ENCODE assay signal across 1 cellular context in the genomic region with DNA sequence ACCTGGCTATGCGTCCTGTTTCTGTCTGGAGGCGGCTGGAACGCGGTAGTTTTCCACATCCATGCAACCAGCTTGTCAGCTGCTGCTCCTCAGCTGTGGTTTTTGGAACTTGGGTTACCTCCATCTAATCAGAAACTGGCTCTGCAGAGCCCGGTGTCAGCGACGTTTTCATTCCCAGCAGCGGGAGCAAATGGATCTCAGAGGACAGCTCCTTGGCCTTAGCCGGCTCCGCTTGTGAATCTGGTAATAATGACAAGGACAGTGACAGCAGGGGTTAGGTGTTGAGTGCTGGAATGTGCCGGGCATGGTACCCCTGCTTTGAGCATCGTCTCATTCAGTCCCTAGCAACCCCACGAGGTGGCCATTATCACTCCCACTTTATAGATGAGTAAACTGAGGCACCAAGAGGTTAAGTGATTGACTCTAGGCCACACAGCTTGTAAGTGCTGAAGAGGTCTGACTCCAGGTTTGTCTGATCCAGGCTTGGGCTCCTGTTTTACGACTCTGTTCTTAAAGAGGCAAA.
TF ChIP-seq lines count a peak whose summit lies in the region.

No MANE protein-coding gene starts in this region.

TF ChIP-seq in K562, 482 proteins besides CTCF, POLR2A, EP300 and RAD21 (continued from another document):
- TF ChIP-seq, protein P1, sequence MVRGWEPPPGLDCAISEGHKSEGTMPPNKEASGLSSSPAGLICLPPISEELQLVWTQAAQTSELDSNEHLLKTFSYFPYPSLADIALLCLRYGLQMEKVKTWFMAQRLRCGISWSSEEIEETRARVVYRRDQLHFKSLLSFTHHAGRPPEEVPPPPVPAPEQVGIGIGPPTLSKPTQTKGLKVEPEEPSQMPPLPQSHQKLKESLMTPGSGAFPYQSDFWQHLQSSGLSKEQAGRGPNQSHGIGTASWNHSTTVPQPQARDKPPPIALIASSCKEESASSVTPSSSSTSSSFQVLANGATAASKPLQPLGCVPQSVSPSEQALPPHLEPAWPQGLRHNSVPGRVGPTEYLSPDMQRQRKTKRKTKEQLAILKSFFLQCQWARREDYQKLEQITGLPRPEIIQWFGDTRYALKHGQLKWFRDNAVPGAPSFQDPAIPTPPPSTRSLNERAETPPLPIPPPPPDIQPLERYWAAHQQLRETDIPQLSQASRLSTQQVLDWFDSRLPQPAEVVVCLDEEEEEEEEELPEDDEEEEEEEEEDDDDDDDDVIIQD (CRISPR knock-in tag; IDR thresholded peaks at IDR 0.05) = no peak
- TF ChIP-seq ESRRA (IDR thresholded peaks at IDR 0.05; ENCODE audit: borderline replicate concordance, low read depth) = 0 out of 2 replicates have a peak, but pooled peaks have one; percentile 18
- TF ChIP-seq CHD2 (IDR thresholded peaks at IDR 0.05; ENCODE audit: low read depth, low read length) = no peak
- TF ChIP-seq HCFC1 (IDR thresholded peaks at IDR 0.05; ENCODE audit: low read depth, low read length) = no peak
- TF ChIP-seq, protein P2, sequence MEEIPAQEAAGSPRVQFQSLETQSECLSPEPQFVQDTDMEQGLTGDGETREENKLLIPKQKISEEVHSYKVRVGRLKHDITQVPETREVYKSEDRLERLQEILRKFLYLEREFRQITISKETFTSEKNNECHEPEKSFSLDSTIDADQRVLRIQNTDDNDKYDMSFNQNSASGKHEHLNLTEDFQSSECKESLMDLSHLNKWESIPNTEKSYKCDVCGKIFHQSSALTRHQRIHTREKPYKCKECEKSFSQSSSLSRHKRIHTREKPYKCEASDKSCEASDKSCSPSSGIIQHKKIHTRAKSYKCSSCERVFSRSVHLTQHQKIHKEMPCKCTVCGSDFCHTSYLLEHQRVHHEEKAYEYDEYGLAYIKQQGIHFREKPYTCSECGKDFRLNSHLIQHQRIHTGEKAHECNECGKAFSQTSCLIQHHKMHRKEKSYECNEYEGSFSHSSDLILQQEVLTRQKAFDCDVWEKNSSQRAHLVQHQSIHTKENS (CRISPR knock-in tag; IDR thresholded peaks at IDR 0.05) = no peak
- TF ChIP-seq, protein P3, sequence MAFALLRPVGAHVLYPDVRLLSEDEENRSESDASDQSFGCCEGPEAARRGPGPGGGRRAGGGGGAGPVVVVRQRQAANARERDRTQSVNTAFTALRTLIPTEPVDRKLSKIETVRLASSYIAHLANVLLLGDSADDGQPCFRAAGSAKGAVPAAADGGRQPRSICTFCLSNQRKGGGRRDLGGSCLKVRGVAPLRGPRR (CRISPR knock-in tag; IDR thresholded peaks at IDR 0.05) = no peak
- no peak for TF ChIP-seq POLR2H (tag; IDR thresholded peaks at IDR 0.05; ENCODE audit: low read depth)
- TF ChIP-seq, protein P4, sequence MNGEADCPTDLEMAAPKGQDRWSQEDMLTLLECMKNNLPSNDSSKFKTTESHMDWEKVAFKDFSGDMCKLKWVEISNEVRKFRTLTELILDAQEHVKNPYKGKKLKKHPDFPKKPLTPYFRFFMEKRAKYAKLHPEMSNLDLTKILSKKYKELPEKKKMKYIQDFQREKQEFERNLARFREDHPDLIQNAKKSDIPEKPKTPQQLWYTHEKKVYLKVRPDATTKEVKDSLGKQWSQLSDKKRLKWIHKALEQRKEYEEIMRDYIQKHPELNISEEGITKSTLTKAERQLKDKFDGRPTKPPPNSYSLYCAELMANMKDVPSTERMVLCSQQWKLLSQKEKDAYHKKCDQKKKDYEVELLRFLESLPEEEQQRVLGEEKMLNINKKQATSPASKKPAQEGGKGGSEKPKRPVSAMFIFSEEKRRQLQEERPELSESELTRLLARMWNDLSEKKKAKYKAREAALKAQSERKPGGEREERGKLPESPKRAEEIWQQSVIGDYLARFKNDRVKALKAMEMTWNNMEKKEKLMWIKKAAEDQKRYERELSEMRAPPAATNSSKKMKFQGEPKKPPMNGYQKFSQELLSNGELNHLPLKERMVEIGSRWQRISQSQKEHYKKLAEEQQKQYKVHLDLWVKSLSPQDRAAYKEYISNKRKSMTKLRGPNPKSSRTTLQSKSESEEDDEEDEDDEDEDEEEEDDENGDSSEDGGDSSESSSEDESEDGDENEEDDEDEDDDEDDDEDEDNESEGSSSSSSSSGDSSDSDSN (IDR thresholded peaks at IDR 0.05; ENCODE audit: borderline replicate concordance in 1 of 2, low read depth in 2 of 2, low read length in 2 of 2) = no peak
- no peak for TF ChIP-seq ZFX (CRISPR knock-in tag; IDR thresholded peaks at IDR 0.05)
- TF ChIP-seq ZNF217 (CRISPR knock-in tag; IDR thresholded peaks at IDR 0.05) = no peak
- TF ChIP-seq ZNF197 (CRISPR knock-in tag; IDR thresholded peaks at IDR 0.05; ENCODE audit: low read depth) = no peak
- TF ChIP-seq NRF1 (conservative IDR thresholded peaks at IDR 0.05 in 1 of 2, IDR thresholded peaks at IDR 0.05 in 1 of 2) = no peak
- TF ChIP-seq, protein P5, sequence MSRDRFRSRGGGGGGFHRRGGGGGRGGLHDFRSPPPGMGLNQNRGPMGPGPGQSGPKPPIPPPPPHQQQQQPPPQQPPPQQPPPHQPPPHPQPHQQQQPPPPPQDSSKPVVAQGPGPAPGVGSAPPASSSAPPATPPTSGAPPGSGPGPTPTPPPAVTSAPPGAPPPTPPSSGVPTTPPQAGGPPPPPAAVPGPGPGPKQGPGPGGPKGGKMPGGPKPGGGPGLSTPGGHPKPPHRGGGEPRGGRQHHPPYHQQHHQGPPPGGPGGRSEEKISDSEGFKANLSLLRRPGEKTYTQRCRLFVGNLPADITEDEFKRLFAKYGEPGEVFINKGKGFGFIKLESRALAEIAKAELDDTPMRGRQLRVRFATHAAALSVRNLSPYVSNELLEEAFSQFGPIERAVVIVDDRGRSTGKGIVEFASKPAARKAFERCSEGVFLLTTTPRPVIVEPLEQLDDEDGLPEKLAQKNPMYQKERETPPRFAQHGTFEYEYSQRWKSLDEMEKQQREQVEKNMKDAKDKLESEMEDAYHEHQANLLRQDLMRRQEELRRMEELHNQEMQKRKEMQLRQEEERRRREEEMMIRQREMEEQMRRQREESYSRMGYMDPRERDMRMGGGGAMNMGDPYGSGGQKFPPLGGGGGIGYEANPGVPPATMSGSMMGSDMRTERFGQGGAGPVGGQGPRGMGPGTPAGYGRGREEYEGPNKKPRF (IDR thresholded peaks at IDR 0.05; ENCODE audit: low read depth, low read length) = no peak
- no peak for TF ChIP-seq NUFIP1 (IDR thresholded peaks at IDR 0.05; ENCODE audit: partially characterized antibody)
- no peak for TF ChIP-seq HDAC1 (IDR thresholded peaks at IDR 0.05)
- TF ChIP-seq KDM1A (IDR thresholded peaks at IDR 0.05) = 0 out of 4 replicates have a peak, but pooled peaks of 1 of the 2 experiments have one; percentile 23
- TF ChIP-seq ZBTB1 (CRISPR knock-in tag; IDR thresholded peaks at IDR 0.05; ENCODE audit: borderline replicate concordance, low read depth) = no peak
- no peak for TF ChIP-seq ZNF75A (CRISPR knock-in tag; IDR thresholded peaks at IDR 0.05)
- TF ChIP-seq MED1 (CRISPR knock-in tag; IDR thresholded peaks at IDR 0.05; ENCODE audit: borderline replicate concordance) = no peak
- TF ChIP-seq, protein P6, sequence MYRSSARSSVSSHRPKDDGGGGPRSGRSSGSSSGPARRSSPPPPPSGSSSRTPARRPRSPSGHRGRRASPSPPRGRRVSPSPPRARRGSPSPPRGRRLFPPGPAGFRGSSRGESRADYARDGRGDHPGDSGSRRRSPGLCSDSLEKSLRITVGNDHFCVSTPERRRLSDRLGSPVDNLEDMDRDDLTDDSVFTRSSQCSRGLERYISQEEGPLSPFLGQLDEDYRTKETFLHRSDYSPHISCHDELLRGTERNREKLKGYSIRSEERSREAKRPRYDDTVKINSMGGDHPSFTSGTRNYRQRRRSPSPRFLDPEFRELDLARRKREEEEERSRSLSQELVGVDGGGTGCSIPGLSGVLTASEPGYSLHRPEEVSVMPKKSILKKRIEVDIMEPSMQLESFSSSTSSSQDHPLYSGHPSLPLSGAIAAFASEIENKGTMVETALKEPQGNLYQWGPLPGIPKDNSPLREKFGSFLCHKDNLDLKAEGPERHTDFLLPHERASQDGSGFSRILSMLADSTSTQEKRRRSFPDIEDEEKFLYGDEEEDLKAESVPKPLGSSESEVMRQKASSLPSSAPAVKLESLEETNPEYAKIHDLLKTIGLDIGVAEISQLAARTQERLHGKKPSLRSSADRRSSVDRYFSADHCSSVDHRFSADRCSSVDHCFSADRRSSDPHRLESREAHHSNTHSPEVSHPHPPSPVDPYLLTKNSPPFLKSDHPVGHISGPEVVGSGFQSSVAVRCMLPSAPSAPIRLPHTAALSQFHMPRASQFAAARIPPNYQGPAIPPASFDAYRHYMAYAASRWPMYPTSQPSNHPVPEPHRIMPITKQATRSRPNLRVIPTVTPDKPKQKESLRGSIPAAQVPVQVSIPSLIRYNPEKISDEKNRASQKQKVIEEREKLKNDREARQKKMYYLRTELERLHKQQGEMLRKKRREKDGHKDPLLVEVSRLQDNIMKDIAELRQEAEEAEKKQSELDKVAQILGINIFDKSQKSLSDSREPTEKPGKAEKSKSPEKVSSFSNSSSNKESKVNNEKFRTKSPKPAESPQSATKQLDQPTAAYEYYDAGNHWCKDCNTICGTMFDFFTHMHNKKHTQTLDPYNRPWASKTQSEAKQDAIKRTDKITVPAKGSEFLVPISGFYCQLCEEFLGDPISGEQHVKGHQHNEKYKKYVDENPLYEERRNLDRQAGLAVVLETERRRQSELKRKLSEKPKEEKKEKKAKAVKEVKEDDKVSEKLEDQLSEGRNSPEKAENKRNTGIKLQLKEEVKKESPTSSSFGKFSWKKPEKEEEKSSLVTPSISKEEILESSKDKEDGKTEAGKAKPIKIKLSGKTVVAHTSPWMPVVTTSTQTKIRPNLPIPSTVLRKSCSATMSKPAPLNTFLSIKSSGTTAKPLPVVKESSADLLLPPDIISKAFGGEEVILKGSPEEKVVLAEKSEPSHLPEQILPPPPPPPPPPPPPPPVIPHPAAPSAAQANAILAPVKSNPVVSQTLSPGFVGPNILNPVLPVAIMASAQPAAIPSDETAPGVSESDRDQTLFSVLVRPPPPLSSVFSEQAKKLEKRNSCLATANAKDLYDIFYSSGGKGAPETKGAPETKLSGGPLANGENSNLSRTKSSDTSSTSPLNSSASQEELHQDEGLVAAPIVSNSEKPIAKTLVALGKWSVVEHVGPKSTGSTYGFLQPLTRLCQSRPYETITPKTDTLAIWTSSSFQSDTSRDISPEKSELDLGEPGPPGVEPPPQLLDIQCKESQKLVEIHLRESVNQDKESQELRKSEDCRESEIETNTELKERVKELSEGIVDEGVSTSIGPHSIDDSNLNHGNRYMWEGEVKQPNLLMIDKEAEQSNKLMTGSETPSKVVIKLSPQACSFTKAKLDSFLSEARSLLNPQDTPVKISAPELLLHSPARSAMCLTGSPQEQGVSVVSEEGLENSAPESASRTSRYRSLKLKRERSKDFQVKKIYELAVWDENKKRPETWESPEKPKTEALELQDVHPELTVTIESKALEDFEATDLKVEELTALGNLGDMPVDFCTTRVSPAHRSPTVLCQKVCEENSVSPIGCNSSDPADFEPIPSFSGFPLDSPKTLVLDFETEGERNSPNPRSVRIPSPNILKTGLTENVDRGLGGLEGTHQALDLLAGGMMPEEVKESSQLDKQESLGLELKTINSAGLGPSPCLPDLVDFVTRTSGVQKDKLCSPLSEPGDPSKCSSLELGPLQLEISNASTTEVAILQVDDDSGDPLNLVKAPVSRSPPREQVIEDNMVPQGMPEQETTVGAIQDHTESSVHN (IDR thresholded peaks at IDR 0.05; ENCODE audit: borderline replicate concordance in 1 of 2, low read depth in 1 of 2) = no peak
TF ChIP-seq in K562: peak in this region for 3.
